ENCODE assay signal across 1 cellular context in the genomic region with DNA sequence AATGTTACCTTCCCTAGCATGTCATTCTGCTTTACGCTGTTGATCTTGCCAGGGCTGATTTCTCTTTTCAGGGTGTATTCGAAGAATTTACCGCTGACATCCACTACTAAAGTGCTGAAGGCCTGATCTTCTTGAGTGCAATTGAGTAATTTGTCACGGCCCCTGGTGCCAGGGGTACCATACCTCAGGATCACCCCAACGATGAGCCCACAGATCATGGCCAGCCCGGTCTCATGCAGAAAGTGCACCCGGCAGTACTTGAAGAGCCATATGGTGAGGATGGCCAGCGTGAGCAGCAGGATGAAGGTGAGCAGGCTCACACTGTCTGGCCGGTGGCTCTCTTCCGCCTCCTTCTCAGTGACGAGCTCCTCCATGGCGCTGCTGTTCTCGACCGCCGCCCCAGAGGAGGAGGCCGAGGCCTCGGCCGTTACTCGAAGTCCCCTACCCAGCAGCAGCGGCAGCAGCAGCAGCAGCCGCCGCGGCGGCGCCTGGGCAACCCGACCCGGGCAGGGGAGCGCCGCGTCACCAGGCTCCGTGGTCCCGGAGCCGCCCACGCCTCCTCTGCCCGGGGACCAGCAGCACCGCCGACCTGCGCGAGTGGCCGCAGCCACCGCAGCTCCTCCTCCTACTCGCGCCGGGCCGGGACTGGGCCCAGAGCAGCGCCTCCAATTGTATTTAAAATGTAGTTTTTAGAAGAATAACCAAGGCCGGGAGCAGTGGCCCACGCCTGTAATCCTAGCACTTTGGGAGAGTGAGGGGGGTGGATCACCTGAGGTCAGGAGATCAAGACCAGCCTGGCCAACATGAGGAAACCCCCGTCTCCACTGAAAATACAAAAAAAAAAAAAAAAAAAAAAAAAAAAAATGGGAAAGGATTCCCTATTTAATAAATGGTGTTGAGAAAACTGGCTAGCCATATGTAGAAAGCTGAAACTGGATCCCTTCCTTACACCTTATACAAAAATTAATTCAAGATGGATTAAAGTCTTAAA.
TF ChIP-seq lines count a peak whose summit lies in the region.

No MANE protein-coding gene starts in this region.

TF ChIP-seq in WTC11, 78 proteins besides CTCF, POLR2A, EP300 and RAD21 (continued from another document):
- TF ChIP-seq, protein P1, sequence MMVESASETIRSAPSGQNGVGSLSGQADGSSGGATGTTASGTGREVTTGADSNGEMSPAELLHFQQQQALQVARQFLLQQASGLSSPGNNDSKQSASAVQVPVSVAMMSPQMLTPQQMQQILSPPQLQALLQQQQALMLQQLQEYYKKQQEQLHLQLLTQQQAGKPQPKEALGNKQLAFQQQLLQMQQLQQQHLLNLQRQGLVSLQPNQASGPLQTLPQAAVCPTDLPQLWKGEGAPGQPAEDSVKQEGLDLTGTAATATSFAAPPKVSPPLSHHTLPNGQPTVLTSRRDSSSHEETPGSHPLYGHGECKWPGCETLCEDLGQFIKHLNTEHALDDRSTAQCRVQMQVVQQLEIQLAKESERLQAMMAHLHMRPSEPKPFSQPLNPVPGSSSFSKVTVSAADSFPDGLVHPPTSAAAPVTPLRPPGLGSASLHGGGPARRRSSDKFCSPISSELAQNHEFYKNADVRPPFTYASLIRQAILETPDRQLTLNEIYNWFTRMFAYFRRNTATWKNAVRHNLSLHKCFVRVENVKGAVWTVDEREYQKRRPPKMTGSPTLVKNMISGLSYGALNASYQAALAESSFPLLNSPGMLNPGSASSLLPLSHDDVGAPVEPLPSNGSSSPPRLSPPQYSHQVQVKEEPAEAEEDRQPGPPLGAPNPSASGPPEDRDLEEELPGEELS (CRISPR knock-in tag; IDR thresholded peaks at IDR 0.05) = no peak
- TF ChIP-seq, protein P2, sequence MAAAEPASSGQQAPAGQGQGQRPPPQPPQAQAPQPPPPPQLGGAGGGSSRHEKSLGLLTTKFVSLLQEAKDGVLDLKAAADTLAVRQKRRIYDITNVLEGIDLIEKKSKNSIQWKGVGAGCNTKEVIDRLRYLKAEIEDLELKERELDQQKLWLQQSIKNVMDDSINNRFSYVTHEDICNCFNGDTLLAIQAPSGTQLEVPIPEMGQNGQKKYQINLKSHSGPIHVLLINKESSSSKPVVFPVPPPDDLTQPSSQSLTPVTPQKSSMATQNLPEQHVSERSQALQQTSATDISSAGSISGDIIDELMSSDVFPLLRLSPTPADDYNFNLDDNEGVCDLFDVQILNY (CRISPR knock-in tag; IDR thresholded peaks at IDR 0.05) = 0 out of 2 replicates have a peak, but pooled peaks have one; percentile 47
- TF ChIP-seq, protein P3, sequence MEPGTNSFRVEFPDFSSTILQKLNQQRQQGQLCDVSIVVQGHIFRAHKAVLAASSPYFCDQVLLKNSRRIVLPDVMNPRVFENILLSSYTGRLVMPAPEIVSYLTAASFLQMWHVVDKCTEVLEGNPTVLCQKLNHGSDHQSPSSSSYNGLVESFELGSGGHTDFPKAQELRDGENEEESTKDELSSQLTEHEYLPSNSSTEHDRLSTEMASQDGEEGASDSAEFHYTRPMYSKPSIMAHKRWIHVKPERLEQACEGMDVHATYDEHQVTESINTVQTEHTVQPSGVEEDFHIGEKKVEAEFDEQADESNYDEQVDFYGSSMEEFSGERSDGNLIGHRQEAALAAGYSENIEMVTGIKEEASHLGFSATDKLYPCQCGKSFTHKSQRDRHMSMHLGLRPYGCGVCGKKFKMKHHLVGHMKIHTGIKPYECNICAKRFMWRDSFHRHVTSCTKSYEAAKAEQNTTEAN (CRISPR knock-in tag; IDR thresholded peaks at IDR 0.05) = no peak; the same call in 1 of the 2 replicates
- TF ChIP-seq ZNF263 (CRISPR knock-in tag; IDR thresholded peaks at IDR 0.05; ENCODE audit: low read depth) = peak; percentile 74; the same call in 1 of the 2 replicates
- no peak for TF ChIP-seq IRF2 (CRISPR knock-in tag; IDR thresholded peaks at IDR 0.05; ENCODE audit: borderline replicate concordance, low read depth)
- TF ChIP-seq, protein P4, sequence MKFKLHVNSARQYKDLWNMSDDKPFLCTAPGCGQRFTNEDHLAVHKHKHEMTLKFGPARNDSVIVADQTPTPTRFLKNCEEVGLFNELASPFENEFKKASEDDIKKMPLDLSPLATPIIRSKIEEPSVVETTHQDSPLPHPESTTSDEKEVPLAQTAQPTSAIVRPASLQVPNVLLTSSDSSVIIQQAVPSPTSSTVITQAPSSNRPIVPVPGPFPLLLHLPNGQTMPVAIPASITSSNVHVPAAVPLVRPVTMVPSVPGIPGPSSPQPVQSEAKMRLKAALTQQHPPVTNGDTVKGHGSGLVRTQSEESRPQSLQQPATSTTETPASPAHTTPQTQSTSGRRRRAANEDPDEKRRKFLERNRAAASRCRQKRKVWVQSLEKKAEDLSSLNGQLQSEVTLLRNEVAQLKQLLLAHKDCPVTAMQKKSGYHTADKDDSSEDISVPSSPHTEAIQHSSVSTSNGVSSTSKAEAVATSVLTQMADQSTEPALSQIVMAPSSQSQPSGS (CRISPR knock-in tag; IDR thresholded peaks at IDR 0.05; ENCODE audit: borderline replicate concordance, low read depth) = no peak
- TF ChIP-seq SMAD4 (CRISPR knock-in tag; IDR thresholded peaks at IDR 0.05) = no peak
- TF ChIP-seq PRRX2 (CRISPR knock-in tag; IDR thresholded peaks at IDR 0.05) = no peak
- no peak for TF ChIP-seq GRHL2 (CRISPR knock-in tag; IDR thresholded peaks at IDR 0.05; ENCODE audit: insufficient replicate concordance, severe bottlenecking)
- peak; percentile 29; the same call in 1 of the 2 replicates for TF ChIP-seq MYBL2 (CRISPR knock-in tag; IDR thresholded peaks at IDR 0.05)
- TF ChIP-seq, protein P5, sequence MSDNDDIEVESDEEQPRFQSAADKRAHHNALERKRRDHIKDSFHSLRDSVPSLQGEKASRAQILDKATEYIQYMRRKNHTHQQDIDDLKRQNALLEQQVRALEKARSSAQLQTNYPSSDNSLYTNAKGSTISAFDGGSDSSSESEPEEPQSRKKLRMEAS (CRISPR knock-in tag; IDR thresholded peaks at IDR 0.05) = peak; percentile 75; the same call in 1 of the 2 replicates
- no peak for TF ChIP-seq NR2C2 (CRISPR knock-in tag; IDR thresholded peaks at IDR 0.05)
- TF ChIP-seq, protein P6, sequence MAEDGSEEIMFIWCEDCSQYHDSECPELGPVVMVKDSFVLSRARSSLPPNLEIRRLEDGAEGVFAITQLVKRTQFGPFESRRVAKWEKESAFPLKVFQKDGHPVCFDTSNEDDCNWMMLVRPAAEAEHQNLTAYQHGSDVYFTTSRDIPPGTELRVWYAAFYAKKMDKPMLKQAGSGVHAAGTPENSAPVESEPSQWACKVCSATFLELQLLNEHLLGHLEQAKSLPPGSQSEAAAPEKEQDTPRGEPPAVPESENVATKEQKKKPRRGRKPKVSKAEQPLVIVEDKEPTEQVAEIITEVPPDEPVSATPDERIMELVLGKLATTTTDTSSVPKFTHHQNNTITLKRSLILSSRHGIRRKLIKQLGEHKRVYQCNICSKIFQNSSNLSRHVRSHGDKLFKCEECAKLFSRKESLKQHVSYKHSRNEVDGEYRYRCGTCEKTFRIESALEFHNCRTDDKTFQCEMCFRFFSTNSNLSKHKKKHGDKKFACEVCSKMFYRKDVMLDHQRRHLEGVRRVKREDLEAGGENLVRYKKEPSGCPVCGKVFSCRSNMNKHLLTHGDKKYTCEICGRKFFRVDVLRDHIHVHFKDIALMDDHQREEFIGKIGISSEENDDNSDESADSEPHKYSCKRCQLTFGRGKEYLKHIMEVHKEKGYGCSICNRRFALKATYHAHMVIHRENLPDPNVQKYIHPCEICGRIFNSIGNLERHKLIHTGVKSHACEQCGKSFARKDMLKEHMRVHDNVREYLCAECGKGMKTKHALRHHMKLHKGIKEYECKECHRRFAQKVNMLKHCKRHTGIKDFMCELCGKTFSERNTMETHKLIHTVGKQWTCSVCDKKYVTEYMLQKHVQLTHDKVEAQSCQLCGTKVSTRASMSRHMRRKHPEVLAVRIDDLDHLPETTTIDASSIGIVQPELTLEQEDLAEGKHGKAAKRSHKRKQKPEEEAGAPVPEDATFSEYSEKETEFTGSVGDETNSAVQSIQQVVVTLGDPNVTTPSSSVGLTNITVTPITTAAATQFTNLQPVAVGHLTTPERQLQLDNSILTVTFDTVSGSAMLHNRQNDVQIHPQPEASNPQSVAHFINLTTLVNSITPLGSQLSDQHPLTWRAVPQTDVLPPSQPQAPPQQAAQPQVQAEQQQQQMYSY (CRISPR knock-in tag; IDR thresholded peaks at IDR 0.05) = no peak
- TF ChIP-seq, protein P7, sequence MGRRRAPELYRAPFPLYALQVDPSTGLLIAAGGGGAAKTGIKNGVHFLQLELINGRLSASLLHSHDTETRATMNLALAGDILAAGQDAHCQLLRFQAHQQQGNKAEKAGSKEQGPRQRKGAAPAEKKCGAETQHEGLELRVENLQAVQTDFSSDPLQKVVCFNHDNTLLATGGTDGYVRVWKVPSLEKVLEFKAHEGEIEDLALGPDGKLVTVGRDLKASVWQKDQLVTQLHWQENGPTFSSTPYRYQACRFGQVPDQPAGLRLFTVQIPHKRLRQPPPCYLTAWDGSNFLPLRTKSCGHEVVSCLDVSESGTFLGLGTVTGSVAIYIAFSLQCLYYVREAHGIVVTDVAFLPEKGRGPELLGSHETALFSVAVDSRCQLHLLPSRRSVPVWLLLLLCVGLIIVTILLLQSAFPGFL (CRISPR knock-in tag; IDR thresholded peaks at IDR 0.05; ENCODE audit: borderline replicate concordance) = no peak
- TF ChIP-seq GTF2I (CRISPR knock-in tag; conservative IDR thresholded peaks at IDR 0.05) = no peak
- no peak for TF ChIP-seq NR3C1 (CRISPR knock-in tag; conservative IDR thresholded peaks at IDR 0.05; ENCODE audit: low read depth)
